Comparison of ENCODE assay signal across 18 cellular contexts in genomic region chr6:43040542-43041257, GRCh38. TPM values are rescaled to one million over a fixed set of nuclear protein-coding genes. Genes with fewer than 3 reads are reported as not detected.
DNase-seq lines count a peak whose midpoint lies in the region; ATAC-seq, FAIRE-seq and TF ChIP-seq lines count a peak whose summit lies in the region.
"Had no signal": no experiment of that assay in that cellular context is flagged by ENCODE, and none has a peak within 500 bp of the region (broad histone marks: within the 10 kb centered on the region; RNA-seq: fewer than 3 reads in every experiment).

No MANE protein-coding gene starts in this region.

- H3K4me3 ChIP-seq in HepG2 (replicated peaks in 1 of 3; ENCODE audit: insufficient read depth in 1 of 3, low read depth in 2 of 3, low read length in 3 of 3) (no peak overlapping the region), right lobe of liver (no peak overlapping the region)
- no peak overlapping the region for H3K4me3 ChIP-seq in CD8-positive, alpha-beta memory T cell (ENCODE audit: low read length)
- H3K4me3 ChIP-seq: BLaER1, GM23338 had no signal

- no TSS peak for BruUV-seq in HepG2 (replicated peaks; lab: Mats Ljungman, UMichigan)

- FAIRE-seq in HepG2 (lab: Jason Lieb, UNC) = no peak
- FAIRE-seq: A204.1, GM12891, GM18507 had no signal

- H2AFZ ChIP-seq in HepG2 (ENCODE audit: low read length) = no peak overlapping the region
- H2AFZ ChIP-seq: GM23338 had no signal

- DNase-seq in HepG2 (ENCODE audit: low spot score) = no peak
- no peak for DNase-seq in right lobe of liver
- DNase-seq in cerebellar cortex (ENCODE audit: low spot score) = peak; percentile 62
- DNase-seq in CD8-positive, alpha-beta memory T cell = no peak
- DNase-seq: DND-41, GDM1, KBM-7, MV-4-11, NCI-H1417, NCI-H1930, RPMI8226 had no signal

- H3K36me3 Mint-ChIP-seq in CD8-positive, alpha-beta memory T cell = peaks cover 0 to 79% (median 7%) of the 10 kb centered on the region in 3 donors

- H3K79me2 ChIP-seq in HepG2 (ENCODE audit: insufficient read depth, low read length) = no peaks in the 10 kb centered on the region

- no peak overlapping the region for H3K4me3 Mint-ChIP-seq in CD8-positive, alpha-beta memory T cell
- H3K4me3 Mint-ChIP-seq: GM23338 had no signal

- H3K9me3 ChIP-seq in HepG2 (ENCODE audit: low read length) (no peaks in the 10 kb centered on the region), right lobe of liver (no peaks in the 10 kb centered on the region)
- no peaks in the 10 kb centered on the region for H3K9me3 ChIP-seq in CD8-positive, alpha-beta memory T cell (ENCODE audit: low read length)
- H3K9me3 ChIP-seq: BLaER1 had no signal

- H3K4me1 ChIP-seq in HepG2 (ENCODE audit: insufficient read depth, low read length) (peaks cover 4% of the 10 kb centered on the region), right lobe of liver (peaks cover 0 to 7% (median 0%) of the 10 kb centered on the region in 4 donors)
- no peaks in the 10 kb centered on the region for H3K4me1 ChIP-seq in CD8-positive, alpha-beta memory T cell (ENCODE audit: insufficient read depth, low read length)
- H3K4me1 ChIP-seq: BLaER1 had no signal

- in situ Hi-C loops in HepG2 (cut with HindIII; ENCODE audit: extremely low pct_ligation_motif_present, low pct_unique_long_range_greater_than_20kb) = no loop called here

- H3K9me3 Mint-ChIP-seq in CD8-positive, alpha-beta memory T cell = no peaks in the 10 kb centered on the region
- H3K9me3 Mint-ChIP-seq: GM23338 had no signal

- no peak overlapping the region for H3K27ac ChIP-seq in HepG2 (ENCODE audit: extremely low read length, insufficient read depth, low read length)
- no peak overlapping the region for H3K27ac ChIP-seq in right lobe of liver
- H3K27ac ChIP-seq in CD8-positive, alpha-beta memory T cell (ENCODE audit: low read depth, low read length) = no peak overlapping the region
- H3K27ac ChIP-seq: BLaER1 had no signal

- peak overlapping the region in 2 of 8 donors; percentile 14 to 28 for H3K27ac Mint-ChIP-seq in CD8-positive, alpha-beta memory T cell
- H3K27ac Mint-ChIP-seq: GM23338 had no signal

- TF ChIP-seq CTCF in HepG2 (CRISPR knock-in tag; IDR thresholded peaks at IDR 0.05) (no peak), right lobe of liver (IDR thresholded peaks at IDR 0.05) (no peak)

- ATAC-seq in HepG2 (no peak), right lobe of liver (no peak), GM21390 (IDR thresholded peaks at IDR 0.05; ENCODE audit: unreplicated experiment) (no peak), esophagus mucosa (no peak)
- ATAC-seq: GM23338 had no signal

- POLR2A ChIA-PET in HepG2 (lab: Yijun Ruan, JAX) = interaction anchor here (0.6 to 1.4 kb wide), 2 partner anchors 13 to 136 kb away, joined by 3 to 4 read pairs; partner anchors contain the start of gene CUL7
- POLR2A ChIA-PET in CD8-positive, alpha-beta memory T cell (lab: Charles Lee) = interaction anchor here (1.0 kb wide), 1 partner anchor 112 kb away, joined by 3 read pairs; no protein-coding TSS in a partner anchor

- 0 out of 4 replicates have a peak, but pooled peaks have one; percentile 0 to 13 for TF ChIP-seq POLR2A in HepG2 (IDR thresholded peaks at IDR 0.05; ENCODE audit: insufficient read depth in 1 of 2, low read depth in 2 of 2, low read length in 2 of 2)
- TF ChIP-seq POLR2A in right lobe of liver (IDR thresholded peaks at IDR 0.05) = no peak

- TF ChIP-seq RAD21 in HepG2 (CRISPR knock-in tag; IDR thresholded peaks at IDR 0.05) = no peak

- CTCF ChIA-PET in HepG2 (lab: Yijun Ruan, JAX; ENCODE audit: low intra/inter-chr PET ratio, low total read pairs) = no interaction called here
- CTCF ChIA-PET in CD8-positive, alpha-beta memory T cell (lab: Charles Lee) = interaction anchor here (1.1 kb wide), 1 partner anchor 103 kb away, joined by 3 read pairs; no protein-coding TSS in a partner anchor

- no peaks in the 10 kb centered on the region for H3K27me3 Mint-ChIP-seq in CD8-positive, alpha-beta memory T cell

- intact Hi-C loops in HepG2 (cut with micrococcal nuclease; ENCODE audit: unreplicated experiment) (no loop called here), right lobe of liver (cut with DNase I) (loop anchor here in 1 of 2 donors (10.0 kb wide), 1 partner anchor 136 kb away; no protein-coding TSS in a partner anchor)

- peaks cover under 1% of the 10 kb centered on the region; the same call in 1 of the 2 replicates for H4K20me1 ChIP-seq in HepG2 (ENCODE audit: insufficient read depth, low read length)

- no peaks in the 10 kb centered on the region for H3K4me1 Mint-ChIP-seq in CD8-positive, alpha-beta memory T cell
- H3K4me1 Mint-ChIP-seq: GM23338 had no signal

- no peak for TF ChIP-seq EP300 in HepG2 (IDR thresholded peaks at IDR 0.05; ENCODE audit: low read depth in 2 of 2, low read length in 2 of 2)
- TF ChIP-seq EP300 in HepG2 (CRISPR knock-in tag; IDR thresholded peaks at IDR 0.05; ENCODE audit: borderline replicate concordance) = no peak

- H3K4me2 ChIP-seq in HepG2 (ENCODE audit: low read depth, low read length) = no peak overlapping the region
- H3K4me2 ChIP-seq: BLaER1, GM23338 had no signal

- H3K36me3 ChIP-seq in HepG2 (replicated peaks in 1 of 2; ENCODE audit: control insufficient read depth in 1 of 2, insufficient read depth in 2 of 2, low read length in 2 of 2) = peaks cover 46 to 74% of the 10 kb centered on the region in 2 experiments
- peaks cover 0 to 22% (median 14%) of the 10 kb centered on the region in 4 donors for H3K36me3 ChIP-seq in right lobe of liver
- no peaks in the 10 kb centered on the region for H3K36me3 ChIP-seq in CD8-positive, alpha-beta memory T cell (ENCODE audit: insufficient read depth, low read length)

- no peak overlapping the region for H3K9ac ChIP-seq in HepG2 (ENCODE audit: insufficient read depth, low read depth, low read length)
- H3K9ac ChIP-seq: BLaER1 had no signal

- WGBS in HepG2 (ENCODE audit: low lambda C conversion rate) = 98% methylated on average over 18 of the region's 18 CpGs
- 89% methylated on average over 3 of the region's 18 CpGs for WGBS in right lobe of liver (ENCODE audit: insufficient coverage, low coverage, low lambda C conversion rate, missing lambda C conversion rate)

- H3K27me3 ChIP-seq in HepG2 (ENCODE audit: control insufficient read depth in 1 of 2, insufficient read depth in 2 of 2, low read length in 2 of 2) = no peaks in the 10 kb centered on the region
- H3K27me3 ChIP-seq in right lobe of liver = no peaks in the 10 kb centered on the region
- no peaks in the 10 kb centered on the region for H3K27me3 ChIP-seq in CD8-positive, alpha-beta memory T cell (ENCODE audit: insufficient read depth, low read length, poor library complexity, severe bottlenecking)
- H3K27me3 ChIP-seq: BLaER1 had no signal

RNA-seq across cellular contexts. Expression of gene CUL7, which starts 13.0 kb away (rescaled TPM):
- total RNA-seq in HepG2 (2016; rRNA removed; fragmentation: Illumina TruSeq; extraction: Trizol) (30.7 and 32.0 TPM in 2 replicates), right lobe of liver (10 to 100 TPM in 1 of 6 experiments, 1 to 10 TPM in 5; 6.5 to 12.7 (median 8.8) TPM), esophagus mucosa (10.3 TPM)
- 1.6 and 2.2 TPM in 2 replicates for total RNA-seq in HepG2 (2016; cell fraction: cytosol; rRNA removed; fragmentation: Illumina TruSeq; extraction: Trizol; ENCODE audit: low read depth)
- total RNA-seq in HepG2 (2016; cell fraction: insoluble cytoplasmic fraction; rRNA removed; fragmentation: Illumina TruSeq; extraction: Trizol) = 27.3 and 31.2 TPM in 2 replicates
- total RNA-seq in HepG2 (2016; cell fraction: membrane; rRNA removed; fragmentation: Illumina TruSeq; extraction: Trizol) = 5.8 and 6.7 TPM in 2 replicates
- total RNA-seq in HepG2 (2016; cell fraction: nucleus; rRNA removed; fragmentation: Illumina TruSeq; extraction: Trizol) = 34.6 and 35.9 TPM in 2 replicates
- polyA plus RNA-seq in HepG2 (2011; rRNA removed) = 60.7 and 79.4 TPM in 2 replicates
- polyA plus RNA-seq in HepG2 (2011; cell fraction: cytosol; rRNA removed) = 38.0 and 49.6 TPM in 2 replicates
- polyA plus RNA-seq in HepG2 (2011; cell fraction: nucleus; rRNA removed) = 221 and 265 TPM in 2 replicates
- 36.5 and 41.4 TPM in 2 replicates for polyA plus RNA-seq in HepG2 (2012)
- 1.1 and 1.4 TPM in 2 replicates for polyA plus RNA-seq in HepG2 (2016; cell fraction: cytosol; fragmentation: Illumina TruSeq; extraction: Trizol; ENCODE audit: low read depth)
- 16.9 and 21.5 TPM in 2 replicates for polyA plus RNA-seq in HepG2 (2016; cell fraction: insoluble cytoplasmic fraction; fragmentation: Illumina TruSeq; extraction: Trizol; ENCODE audit: low read depth)
- polyA plus RNA-seq in HepG2 (2016; cell fraction: membrane; fragmentation: Illumina TruSeq; extraction: Trizol; ENCODE audit: low read depth) = 2.2 and 2.7 TPM in 2 replicates
- polyA plus RNA-seq in HepG2 (2016; cell fraction: nucleus; fragmentation: Illumina TruSeq; extraction: Trizol; ENCODE audit: insufficient read depth, low read depth) = 63.7 and 70.4 TPM in 2 replicates
- 14.4 and 143 TPM in 2 replicates for polyA minus RNA-seq in HepG2 (2011; rRNA and poly(A)+ RNA removed; ENCODE audit: low replicate concordance)
- 44.5 and 45.5 TPM in 2 replicates for polyA minus RNA-seq in HepG2 (2011; cell fraction: cytosol; rRNA and poly(A)+ RNA removed)
- 65.0 and 67.0 TPM in 2 replicates for polyA minus RNA-seq in HepG2 (2011; cell fraction: nucleus; rRNA and poly(A)+ RNA removed)
- 10 to 100 TPM; 11.7 to 12.1 TPM for total RNA-seq in CD8-positive, alpha-beta memory T cell
- polyA plus RNA-seq in CD8-positive, alpha-beta memory T cell = 2.1 TPM

RNA-seq across cellular contexts. Expression of gene MRPL2, which starts 18.5 kb away (rescaled TPM):
- 56.1 and 56.8 TPM in 2 replicates for total RNA-seq in HepG2 (2016; rRNA removed; fragmentation: Illumina TruSeq; extraction: Trizol)
- 24.7 and 25.2 TPM in 2 replicates for total RNA-seq in HepG2 (2016; cell fraction: cytosol; rRNA removed; fragmentation: Illumina TruSeq; extraction: Trizol; ENCODE audit: low read depth)
- 45.8 and 58.5 TPM in 2 replicates for total RNA-seq in HepG2 (2016; cell fraction: insoluble cytoplasmic fraction; rRNA removed; fragmentation: Illumina TruSeq; extraction: Trizol)
- total RNA-seq in HepG2 (2016; cell fraction: membrane; rRNA removed; fragmentation: Illumina TruSeq; extraction: Trizol) = 19.8 and 24.7 TPM in 2 replicates
- total RNA-seq in HepG2 (2016; cell fraction: nucleus; rRNA removed; fragmentation: Illumina TruSeq; extraction: Trizol) = 29.3 and 31.1 TPM in 2 replicates
- polyA plus RNA-seq in HepG2 (2011; rRNA removed) = 65.6 and 69.9 TPM in 2 replicates
- 54.5 and 71.8 TPM in 2 replicates for polyA plus RNA-seq in HepG2 (2011; cell fraction: cytosol; rRNA removed)
- 75.8 and 91.0 TPM in 2 replicates for polyA plus RNA-seq in HepG2 (2011; cell fraction: nucleus; rRNA removed)
- polyA plus RNA-seq in HepG2 (2012) = 95.2 and 116 TPM in 2 replicates
- polyA plus RNA-seq in HepG2 (2016; cell fraction: cytosol; fragmentation: Illumina TruSeq; extraction: Trizol; ENCODE audit: low read depth) = 24.0 and 25.5 TPM in 2 replicates
- 88.5 and 104 TPM in 2 replicates for polyA plus RNA-seq in HepG2 (2016; cell fraction: insoluble cytoplasmic fraction; fragmentation: Illumina TruSeq; extraction: Trizol; ENCODE audit: low read depth)
- polyA plus RNA-seq in HepG2 (2016; cell fraction: membrane; fragmentation: Illumina TruSeq; extraction: Trizol; ENCODE audit: low read depth) = 24.2 and 27.0 TPM in 2 replicates
- 91.3 and 95.0 TPM in 2 replicates for polyA plus RNA-seq in HepG2 (2016; cell fraction: nucleus; fragmentation: Illumina TruSeq; extraction: Trizol; ENCODE audit: insufficient read depth, low read depth)
- 45.8 and 60.7 TPM in 2 replicates for polyA minus RNA-seq in HepG2 (2011; rRNA and poly(A)+ RNA removed; ENCODE audit: low replicate concordance)
- 30.5 and 54.2 TPM in 2 replicates for polyA minus RNA-seq in HepG2 (2011; cell fraction: cytosol; rRNA and poly(A)+ RNA removed)
- polyA minus RNA-seq in HepG2 (2011; cell fraction: nucleus; rRNA and poly(A)+ RNA removed) = 18.3 and 19.6 TPM in 2 replicates
- total RNA-seq in right lobe of liver = 10 to 100 TPM; 41.6 to 63.1 (median 60.4) TPM
- total RNA-seq in esophagus mucosa = 45.0 TPM
- total RNA-seq in CD8-positive, alpha-beta memory T cell = 10 to 100 TPM; 89.6 to 91.6 TPM
- polyA plus RNA-seq in CD8-positive, alpha-beta memory T cell = 47.5 TPM

RNA-seq across cellular contexts. Expression of gene KLC4, which starts 18.7 kb away (rescaled TPM):
- 45.4 and 45.8 TPM in 2 replicates for total RNA-seq in HepG2 (2016; rRNA removed; fragmentation: Illumina TruSeq; extraction: Trizol)
- total RNA-seq in HepG2 (2016; cell fraction: cytosol; rRNA removed; fragmentation: Illumina TruSeq; extraction: Trizol; ENCODE audit: low read depth) = 8.5 and 8.8 TPM in 2 replicates
- 47.2 and 51.0 TPM in 2 replicates for total RNA-seq in HepG2 (2016; cell fraction: insoluble cytoplasmic fraction; rRNA removed; fragmentation: Illumina TruSeq; extraction: Trizol)
- total RNA-seq in HepG2 (2016; cell fraction: membrane; rRNA removed; fragmentation: Illumina TruSeq; extraction: Trizol) = 13.3 and 15.2 TPM in 2 replicates
- total RNA-seq in HepG2 (2016; cell fraction: nucleus; rRNA removed; fragmentation: Illumina TruSeq; extraction: Trizol) = 35.8 and 40.4 TPM in 2 replicates
- 70.4 and 89.4 TPM in 2 replicates for polyA plus RNA-seq in HepG2 (2011; rRNA removed)
- polyA plus RNA-seq in HepG2 (2011; cell fraction: cytosol; rRNA removed) = 29.9 and 38.2 TPM in 2 replicates
- polyA plus RNA-seq in HepG2 (2011; cell fraction: nucleus; rRNA removed) = 249 and 270 TPM in 2 replicates
- polyA plus RNA-seq in HepG2 (2012) = 56.0 and 58.1 TPM in 2 replicates
- 4.5 and 5.4 TPM in 2 replicates for polyA plus RNA-seq in HepG2 (2016; cell fraction: cytosol; fragmentation: Illumina TruSeq; extraction: Trizol; ENCODE audit: low read depth)
- polyA plus RNA-seq in HepG2 (2016; cell fraction: insoluble cytoplasmic fraction; fragmentation: Illumina TruSeq; extraction: Trizol; ENCODE audit: low read depth) = 32.7 and 33.8 TPM in 2 replicates
- 6.9 and 7.6 TPM in 2 replicates for polyA plus RNA-seq in HepG2 (2016; cell fraction: membrane; fragmentation: Illumina TruSeq; extraction: Trizol; ENCODE audit: low read depth)
- 72.9 and 91.6 TPM in 2 replicates for polyA plus RNA-seq in HepG2 (2016; cell fraction: nucleus; fragmentation: Illumina TruSeq; extraction: Trizol; ENCODE audit: insufficient read depth, low read depth)
- 12.0 and 88.9 TPM in 2 replicates for polyA minus RNA-seq in HepG2 (2011; rRNA and poly(A)+ RNA removed; ENCODE audit: low replicate concordance)
- polyA minus RNA-seq in HepG2 (2011; cell fraction: cytosol; rRNA and poly(A)+ RNA removed) = 22.5 and 32.4 TPM in 2 replicates
- polyA minus RNA-seq in HepG2 (2011; cell fraction: nucleus; rRNA and poly(A)+ RNA removed) = 64.2 and 74.3 TPM in 2 replicates
- 100 to 1,000 TPM in 1 of 6 experiments, 10 to 100 TPM in 5; 45.8 to 134 (median 65.0) TPM for total RNA-seq in right lobe of liver
- total RNA-seq in esophagus mucosa = 7.5 TPM
- total RNA-seq in CD8-positive, alpha-beta memory T cell = 10 to 100 TPM; 11.1 to 12.3 TPM
- 11.6 TPM for polyA plus RNA-seq in CD8-positive, alpha-beta memory T cell

RNA-seq across cellular contexts. Expression of gene RRP36, which starts 19.3 kb away (rescaled TPM):
- 144 and 184 TPM in 2 replicates for total RNA-seq in HepG2 (2016; rRNA removed; fragmentation: Illumina TruSeq; extraction: Trizol)
- 41.5 and 43.9 TPM in 2 replicates for total RNA-seq in HepG2 (2016; cell fraction: cytosol; rRNA removed; fragmentation: Illumina TruSeq; extraction: Trizol; ENCODE audit: low read depth)
- total RNA-seq in HepG2 (2016; cell fraction: insoluble cytoplasmic fraction; rRNA removed; fragmentation: Illumina TruSeq; extraction: Trizol) = 139 and 185 TPM in 2 replicates
- 82.9 and 85.4 TPM in 2 replicates for total RNA-seq in HepG2 (2016; cell fraction: membrane; rRNA removed; fragmentation: Illumina TruSeq; extraction: Trizol)
- total RNA-seq in HepG2 (2016; cell fraction: nucleus; rRNA removed; fragmentation: Illumina TruSeq; extraction: Trizol) = 49.7 and 52.1 TPM in 2 replicates
- 29.5 and 31.1 TPM in 2 replicates for polyA plus RNA-seq in HepG2 (2011; rRNA removed)
- 28.3 and 36.3 TPM in 2 replicates for polyA plus RNA-seq in HepG2 (2011; cell fraction: cytosol; rRNA removed)
- polyA plus RNA-seq in HepG2 (2011; cell fraction: nucleus; rRNA removed) = 8.2 and 11.1 TPM in 2 replicates
- polyA plus RNA-seq in HepG2 (2012) = 35.6 and 36.9 TPM in 2 replicates
- 26.9 and 28.8 TPM in 2 replicates for polyA plus RNA-seq in HepG2 (2016; cell fraction: cytosol; fragmentation: Illumina TruSeq; extraction: Trizol; ENCODE audit: low read depth)
- polyA plus RNA-seq in HepG2 (2016; cell fraction: insoluble cytoplasmic fraction; fragmentation: Illumina TruSeq; extraction: Trizol; ENCODE audit: low read depth) = 145 and 156 TPM in 2 replicates
- polyA plus RNA-seq in HepG2 (2016; cell fraction: membrane; fragmentation: Illumina TruSeq; extraction: Trizol; ENCODE audit: low read depth) = 45.9 and 51.4 TPM in 2 replicates
- 64.0 and 64.6 TPM in 2 replicates for polyA plus RNA-seq in HepG2 (2016; cell fraction: nucleus; fragmentation: Illumina TruSeq; extraction: Trizol; ENCODE audit: insufficient read depth, low read depth)
- polyA minus RNA-seq in HepG2 (2011; rRNA and poly(A)+ RNA removed; ENCODE audit: low replicate concordance) = 22.6 and 58.3 TPM in 2 replicates
- 22.8 and 24.6 TPM in 2 replicates for polyA minus RNA-seq in HepG2 (2011; cell fraction: cytosol; rRNA and poly(A)+ RNA removed)
- polyA minus RNA-seq in HepG2 (2011; cell fraction: nucleus; rRNA and poly(A)+ RNA removed) = 12.1 and 18.5 TPM in 2 replicates
- total RNA-seq in right lobe of liver = 10 to 100 TPM; 21.8 to 45.0 (median 23.3) TPM
- total RNA-seq in esophagus mucosa = 48.3 TPM
- 100 to 1,000 TPM; 114 to 120 TPM for total RNA-seq in CD8-positive, alpha-beta memory T cell
- polyA plus RNA-seq in CD8-positive, alpha-beta memory T cell = 86.2 TPM

RNA-seq across cellular contexts. Expression of gene KLHDC3, which starts 26.7 kb away (rescaled TPM):
- 91.5 and 92.5 TPM in 2 replicates for total RNA-seq in HepG2 (2016; rRNA removed; fragmentation: Illumina TruSeq; extraction: Trizol)
- 92.6 and 104 TPM in 2 replicates for total RNA-seq in HepG2 (2016; cell fraction: cytosol; rRNA removed; fragmentation: Illumina TruSeq; extraction: Trizol; ENCODE audit: low read depth)
- total RNA-seq in HepG2 (2016; cell fraction: insoluble cytoplasmic fraction; rRNA removed; fragmentation: Illumina TruSeq; extraction: Trizol) = 81.4 and 95.9 TPM in 2 replicates
- total RNA-seq in HepG2 (2016; cell fraction: membrane; rRNA removed; fragmentation: Illumina TruSeq; extraction: Trizol) = 165 and 174 TPM in 2 replicates
- total RNA-seq in HepG2 (2016; cell fraction: nucleus; rRNA removed; fragmentation: Illumina TruSeq; extraction: Trizol) = 33.2 and 38.7 TPM in 2 replicates
- 78.3 and 98.4 TPM in 2 replicates for polyA plus RNA-seq in HepG2 (2011; rRNA removed)
- 97.5 and 104 TPM in 2 replicates for polyA plus RNA-seq in HepG2 (2011; cell fraction: cytosol; rRNA removed)
- 95.1 and 97.9 TPM in 2 replicates for polyA plus RNA-seq in HepG2 (2011; cell fraction: nucleus; rRNA removed)
- polyA plus RNA-seq in HepG2 (2012) = 81.6 and 83.1 TPM in 2 replicates
- polyA plus RNA-seq in HepG2 (2016; cell fraction: cytosol; fragmentation: Illumina TruSeq; extraction: Trizol; ENCODE audit: low read depth) = 89.0 and 108 TPM in 2 replicates
- polyA plus RNA-seq in HepG2 (2016; cell fraction: insoluble cytoplasmic fraction; fragmentation: Illumina TruSeq; extraction: Trizol; ENCODE audit: low read depth) = 74.1 and 85.8 TPM in 2 replicates
- polyA plus RNA-seq in HepG2 (2016; cell fraction: membrane; fragmentation: Illumina TruSeq; extraction: Trizol; ENCODE audit: low read depth) = 126 and 140 TPM in 2 replicates
- 57.9 and 59.0 TPM in 2 replicates for polyA plus RNA-seq in HepG2 (2016; cell fraction: nucleus; fragmentation: Illumina TruSeq; extraction: Trizol; ENCODE audit: insufficient read depth, low read depth)
- 126 and 143 TPM in 2 replicates for polyA minus RNA-seq in HepG2 (2011; rRNA and poly(A)+ RNA removed; ENCODE audit: low replicate concordance)
- polyA minus RNA-seq in HepG2 (2011; cell fraction: cytosol; rRNA and poly(A)+ RNA removed) = 36.5 and 39.9 TPM in 2 replicates
- polyA minus RNA-seq in HepG2 (2011; cell fraction: nucleus; rRNA and poly(A)+ RNA removed) = 18.9 and 19.6 TPM in 2 replicates
- 10 to 100 TPM; 26.4 to 46.2 (median 41.7) TPM for total RNA-seq in right lobe of liver
- 32.6 TPM for total RNA-seq in esophagus mucosa
- total RNA-seq in CD8-positive, alpha-beta memory T cell = 10 to 100 TPM; 73.5 to 74.1 TPM
- 90.7 TPM for polyA plus RNA-seq in CD8-positive, alpha-beta memory T cell
